Comparison of ENCODE assay signal across 1 cellular context in the genomic region with DNA sequence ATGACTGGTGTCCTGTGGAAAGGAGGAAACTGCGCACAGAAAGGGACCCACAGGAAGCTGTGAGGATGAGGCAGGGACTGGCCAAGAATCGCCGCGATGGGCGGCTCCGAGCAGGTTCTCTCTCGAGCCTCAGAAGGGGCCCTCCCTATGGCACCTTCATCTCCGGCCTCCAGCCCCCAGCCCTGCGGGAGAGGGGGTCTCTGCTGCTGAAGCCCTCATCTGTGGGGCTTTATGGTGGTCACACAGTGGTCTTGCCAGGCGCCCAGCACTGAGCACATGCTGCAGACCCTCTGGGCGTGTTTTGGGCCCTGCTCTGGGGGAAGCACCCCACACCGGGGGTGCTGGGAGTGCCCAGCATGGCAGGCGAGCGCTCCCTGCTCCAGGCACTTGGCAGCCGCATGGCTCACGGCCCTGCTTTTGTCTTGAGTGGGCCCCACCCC.
TF ChIP-seq lines count a peak whose summit lies in the region.

No MANE protein-coding gene starts in this region.

TF ChIP-seq in HepG2, 621 proteins besides CTCF, POLR2A, EP300 and RAD21:
- TF ChIP-seq, protein P1, sequence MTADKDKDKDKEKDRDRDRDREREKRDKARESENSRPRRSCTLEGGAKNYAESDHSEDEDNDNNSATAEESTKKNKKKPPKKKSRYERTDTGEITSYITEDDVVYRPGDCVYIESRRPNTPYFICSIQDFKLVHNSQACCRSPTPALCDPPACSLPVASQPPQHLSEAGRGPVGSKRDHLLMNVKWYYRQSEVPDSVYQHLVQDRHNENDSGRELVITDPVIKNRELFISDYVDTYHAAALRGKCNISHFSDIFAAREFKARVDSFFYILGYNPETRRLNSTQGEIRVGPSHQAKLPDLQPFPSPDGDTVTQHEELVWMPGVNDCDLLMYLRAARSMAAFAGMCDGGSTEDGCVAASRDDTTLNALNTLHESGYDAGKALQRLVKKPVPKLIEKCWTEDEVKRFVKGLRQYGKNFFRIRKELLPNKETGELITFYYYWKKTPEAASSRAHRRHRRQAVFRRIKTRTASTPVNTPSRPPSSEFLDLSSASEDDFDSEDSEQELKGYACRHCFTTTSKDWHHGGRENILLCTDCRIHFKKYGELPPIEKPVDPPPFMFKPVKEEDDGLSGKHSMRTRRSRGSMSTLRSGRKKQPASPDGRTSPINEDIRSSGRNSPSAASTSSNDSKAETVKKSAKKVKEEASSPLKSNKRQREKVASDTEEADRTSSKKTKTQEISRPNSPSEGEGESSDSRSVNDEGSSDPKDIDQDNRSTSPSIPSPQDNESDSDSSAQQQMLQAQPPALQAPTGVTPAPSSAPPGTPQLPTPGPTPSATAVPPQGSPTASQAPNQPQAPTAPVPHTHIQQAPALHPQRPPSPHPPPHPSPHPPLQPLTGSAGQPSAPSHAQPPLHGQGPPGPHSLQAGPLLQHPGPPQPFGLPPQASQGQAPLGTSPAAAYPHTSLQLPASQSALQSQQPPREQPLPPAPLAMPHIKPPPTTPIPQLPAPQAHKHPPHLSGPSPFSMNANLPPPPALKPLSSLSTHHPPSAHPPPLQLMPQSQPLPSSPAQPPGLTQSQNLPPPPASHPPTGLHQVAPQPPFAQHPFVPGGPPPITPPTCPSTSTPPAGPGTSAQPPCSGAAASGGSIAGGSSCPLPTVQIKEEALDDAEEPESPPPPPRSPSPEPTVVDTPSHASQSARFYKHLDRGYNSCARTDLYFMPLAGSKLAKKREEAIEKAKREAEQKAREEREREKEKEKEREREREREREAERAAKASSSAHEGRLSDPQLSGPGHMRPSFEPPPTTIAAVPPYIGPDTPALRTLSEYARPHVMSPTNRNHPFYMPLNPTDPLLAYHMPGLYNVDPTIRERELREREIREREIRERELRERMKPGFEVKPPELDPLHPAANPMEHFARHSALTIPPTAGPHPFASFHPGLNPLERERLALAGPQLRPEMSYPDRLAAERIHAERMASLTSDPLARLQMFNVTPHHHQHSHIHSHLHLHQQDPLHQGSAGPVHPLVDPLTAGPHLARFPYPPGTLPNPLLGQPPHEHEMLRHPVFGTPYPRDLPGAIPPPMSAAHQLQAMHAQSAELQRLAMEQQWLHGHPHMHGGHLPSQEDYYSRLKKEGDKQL (CRISPR knock-in tag; IDR thresholded peaks at IDR 0.05; ENCODE audit: low read depth), result no peak
- TF ChIP-seq, protein P2, sequence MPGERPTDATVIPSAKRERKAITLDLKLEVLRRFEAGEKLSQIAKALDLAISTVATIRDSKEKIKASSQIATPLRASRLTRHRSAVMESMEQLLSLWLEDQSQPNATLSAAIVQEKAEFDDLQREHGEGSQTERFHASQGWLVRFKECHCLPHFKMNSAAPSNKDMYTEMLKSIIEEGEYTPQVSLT (CRISPR knock-in tag; IDR thresholded peaks at IDR 0.05; ENCODE audit: borderline replicate concordance, low read depth), result no peak
